ENCODE assay signal across 8 cellular contexts in genomic region chr3:98900265-98901031, GRCh38. TPM values are rescaled to one million over a fixed set of nuclear protein-coding genes. Genes with fewer than 3 reads are reported as not detected.
DNase-seq lines count a peak whose midpoint lies in the region; ATAC-seq and TF ChIP-seq lines count a peak whose summit lies in the region.

No MANE protein-coding gene starts in this region.

- POLR2A ChIA-PET in activated CD8-positive, alpha-beta T cell treated with anti-CD3 and anti-CD28 coated beads, Interleukin-2, amount 10 ng/mL, durations not matched to agents 7 days and 5 days (lab: Charles Lee), result no interaction called here

- H3K27me3 Mint-ChIP-seq in activated CD8-positive, alpha-beta T cell treated with anti-CD3 and anti-CD28 coated beads, Interleukin-2, amount 10 ng/mL, durations not matched to agents 7 days and 5 days (ENCODE audit: low read depth), result peaks cover 15% of the 10 kb centered on the region
- peaks cover 2 to 5% (median 4%) of the 10 kb centered on the region in 3 donors for H3K27me3 Mint-ChIP-seq in immature natural killer cell (ENCODE audit: low read depth in 3 of 3)

- peak; percentile 27 for DNase-seq in activated CD4-positive, alpha-beta T cell treated with anti-CD3 and anti-CD28 coated beads for 48 hours
- no peak for DNase-seq in activated CD4-positive, alpha-beta T cell treated with anti-CD3 and anti-CD28 coated beads, Interleukin-2, amount 50 U/mL, for 48 hours
- no peak for DNase-seq in activated CD8-positive, alpha-beta T cell treated with anti-CD3 and anti-CD28 coated beads, Interleukin-2, amount 10 ng/mL, durations not matched to agents 7 days and 5 days
- DNase-seq in immature natural killer cell, result no peak
- no peak for DNase-seq in thoracic aorta (ENCODE audit: low spot score)
- DNase-seq in GDM1 (lab: John Stamatoyannopoulos, UW), result no peak
- no peak for DNase-seq in SIG-M5 (lab: John Stamatoyannopoulos, UW)

- H3K9me3 ChIP-seq in thoracic aorta, result no peaks in the 10 kb centered on the region

- CTCF ChIA-PET in activated CD8-positive, alpha-beta T cell treated with anti-CD3 and anti-CD28 coated beads, Interleukin-2, amount 10 ng/mL, durations not matched to agents 7 days and 5 days (lab: Charles Lee), result no interaction called here

- no peaks in the 10 kb centered on the region for H3K36me3 Mint-ChIP-seq in activated CD8-positive, alpha-beta T cell treated with anti-CD3 and anti-CD28 coated beads, Interleukin-2, amount 10 ng/mL, durations not matched to agents 7 days and 5 days (ENCODE audit: low read depth)
- no peaks in the 10 kb centered on the region for H3K36me3 Mint-ChIP-seq in immature natural killer cell

- H3K27ac ChIP-seq in thoracic aorta, result peak overlapping the region; percentile 89 to 93

- peak overlapping the region; percentile 77 for H3K4me3 Mint-ChIP-seq in activated CD8-positive, alpha-beta T cell treated with anti-CD3 and anti-CD28 coated beads, Interleukin-2, amount 10 ng/mL, durations not matched to agents 7 days and 5 days
- H3K4me3 Mint-ChIP-seq in immature natural killer cell, result peak overlapping the region; percentile 63 to 88 (median 79)

- no peaks in the 10 kb centered on the region for H3K36me3 ChIP-seq in thoracic aorta

- H3K4me3 ChIP-seq in thoracic aorta, result peak overlapping the region; percentile 76

- H3K4me1 Mint-ChIP-seq in activated CD8-positive, alpha-beta T cell treated with anti-CD3 and anti-CD28 coated beads, Interleukin-2, amount 10 ng/mL, durations not matched to agents 7 days and 5 days (ENCODE audit: low read depth), result peaks cover 15% of the 10 kb centered on the region
- H3K4me1 Mint-ChIP-seq in immature natural killer cell, result peaks cover 17 to 18% of the 10 kb centered on the region in 2 donors

- peaks cover 16 to 29% of the 10 kb centered on the region in 2 donors for H3K4me1 ChIP-seq in thoracic aorta (ENCODE audit: control insufficient read depth in 1 of 2, low read depth in 2 of 2)

- no peak overlapping the region for H3K27ac Mint-ChIP-seq in activated CD8-positive, alpha-beta T cell treated with anti-CD3 and anti-CD28 coated beads, Interleukin-2, amount 10 ng/mL, durations not matched to agents 7 days and 5 days
- no peak overlapping the region for H3K27ac Mint-ChIP-seq in immature natural killer cell

- no peak for ATAC-seq in activated CD8-positive, alpha-beta T cell treated with anti-CD3 and anti-CD28 coated beads, Interleukin-2, amount 10 ng/mL, durations not matched to agents 7 days and 5 days
- ATAC-seq in thoracic aorta (ENCODE audit: insufficient number of reproducible peaks, low FRiP score, low read depth), result no peak
- no peak for ATAC-seq in GM18870 (IDR thresholded peaks at IDR 0.05; ENCODE audit: unreplicated experiment)

- H3K9me3 Mint-ChIP-seq in activated CD8-positive, alpha-beta T cell treated with anti-CD3 and anti-CD28 coated beads, Interleukin-2, amount 10 ng/mL, durations not matched to agents 7 days and 5 days (ENCODE audit: insufficient read depth), result no peaks in the 10 kb centered on the region
- H3K9me3 Mint-ChIP-seq in immature natural killer cell, result peaks cover 0 to 2% (median 0%) of the 10 kb centered on the region in 6 donors

- no peak for TF ChIP-seq CTCF in thoracic aorta (IDR thresholded peaks at IDR 0.05)

- H3K27me3 ChIP-seq in thoracic aorta (replicated peaks; ENCODE audit: insufficient read depth), result no peaks in the 10 kb centered on the region

RNA-seq across cellular contexts. Expression of gene DCBLD2, which starts 1.0 kb away (rescaled TPM):
- total RNA-seq in activated CD8-positive, alpha-beta T cell treated with anti-CD3 and anti-CD28 coated beads, Interleukin-2, amount 10 ng/mL, durations not matched to agents 7 days and 5 days, result 1 to 10 TPM; 1.2 to 1.3 TPM
- 1 to 10 TPM in 1 of 3 donors, under 1 TPM in 1, not detected in 1; 0.04 to 1.0 TPM for polyA plus RNA-seq in immature natural killer cell
- total RNA-seq in thoracic aorta, result 10 to 100 TPM; 33.8 to 37.4 TPM

Comparison
In these comparisons a context has a peak if more than half of its experiments do, and no peak if none do; other contexts are left out.
1. RNA of gene DCBLD2, which starts 1.0 kb away (total RNA-seq): 33.8 to 37.4 TPM in thoracic aorta; 1.2 to 1.3 TPM in activated CD8-positive, alpha-beta T cell treated with anti-CD3 and anti-CD28 coated beads, Interleukin-2, amount 10 ng/mL, durations not matched to agents 7 days and 5 days; every median in the first group is over 10 times any median in the second.